Comparison of ENCODE assay signal across 1 cellular context in genomic region chr19:2461751-2462634, GRCh38.
A peak's percentile ranks its signal among the peaks of the same experiment; 100 is the strongest.
TF ChIP-seq lines count a peak whose summit lies in the region.

No MANE protein-coding gene starts in this region.

TF ChIP-seq in HepG2, 621 proteins besides CTCF, POLR2A, EP300 and RAD21 (continued from another document):
- TF ChIP-seq ZNF740 (CRISPR knock-in tag; IDR thresholded peaks at IDR 0.05), result peak; percentile 58; the same call in 1 of the 2 replicates
- no peak for TF ChIP-seq PRMT3 (CRISPR knock-in tag; IDR thresholded peaks at IDR 0.05; ENCODE audit: borderline replicate concordance, low read depth)
- peak; percentile 23; the same call in 1 of the 2 replicates for TF ChIP-seq ZBTB38 (CRISPR knock-in tag; IDR thresholded peaks at IDR 0.05)
